21 cellular contexts compared by ENCODE assay signal in the genomic region with DNA sequence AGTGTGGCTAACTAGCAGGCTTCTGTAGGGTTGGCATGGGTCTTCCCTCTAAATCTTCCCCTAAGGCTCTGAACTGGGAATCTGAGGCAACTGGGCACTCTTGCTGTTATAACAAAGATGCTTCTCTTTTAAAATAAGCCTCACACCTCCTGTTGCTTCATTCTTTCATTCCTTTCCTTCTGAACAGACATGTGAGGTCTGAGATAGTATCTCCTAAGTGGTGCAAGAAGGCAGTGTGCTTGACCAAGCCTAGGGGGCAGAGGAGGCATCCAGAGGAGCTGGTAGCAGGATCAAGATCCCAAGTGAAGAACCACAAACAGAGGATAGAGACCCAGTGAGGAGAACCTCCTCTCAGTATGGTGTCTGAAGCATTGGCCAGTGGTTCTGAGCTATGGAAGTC.
"Had no signal": no experiment of that assay in that cellular context is flagged by ENCODE, and none has a peak within 500 bp of the region (broad histone marks: within the 10 kb centered on the region; RNA-seq: fewer than 3 reads in every experiment).

No MANE protein-coding gene starts in this region.

- H3K4me1 ChIP-seq: left lung, upper lobe of left lung had no signal

- H3K27ac ChIP-seq: cardiac muscle cell, dorsolateral prefrontal cortex, left lung, neutrophil, right lobe of liver, upper lobe of left lung had no signal

- H3K27me3 ChIP-seq: cardiac muscle cell, dorsolateral prefrontal cortex, left lung, neutrophil, right lobe of liver, upper lobe of left lung had no signal

- H3K9me3 ChIP-seq: left lung, neutrophil, right lobe of liver, upper lobe of left lung had no signal

- H3K4me3 ChIP-seq: cardiac muscle cell, coronary artery, dorsolateral prefrontal cortex, left lung, right lobe of liver, upper lobe of left lung had no signal

- ATAC-seq: activated CD8-positive, alpha-beta T cell treated with anti-CD3 and anti-CD28 coated beads for 36 hours; activated naive CD8-positive, alpha-beta T cell treated with anti-CD3 and anti-CD28 coated beads, Interleukin-2, amount 50 U/mL, for 24 hours; left lung; right lobe of liver; SK-N-SH treated with all-trans-retinoic acid at 6 μM for 48 hours; T-helper 17 cell had no signal

- H3K36me3 ChIP-seq: cardiac muscle cell, neutrophil, right lobe of liver, upper lobe of left lung had no signal

- DNase-seq: activated CD4-positive, alpha-beta T cell treated with anti-CD3 and anti-CD28 coated beads, Interleukin-2, amount 50 U/mL, for 1 hour; activated CD8-positive, alpha-beta T cell treated with anti-CD3 and anti-CD28 coated beads for 36 hours; activated naive CD8-positive, alpha-beta T cell treated with anti-CD3 and anti-CD28 coated beads, Interleukin-2, amount 50 U/mL, for 24 hours; activated T-cell treated with anti-CD3 and anti-CD28 coated beads, Interleukin-2, amount 50 U/mL, for 48 hours; anterior cingulate cortex; dorsolateral prefrontal cortex; effector memory CD4-positive, alpha-beta T cell; head of caudate nucleus; kidney glomerular epithelial cell; left lung; nephron progenitor cell; right lobe of liver; stimulated activated CD4-positive, alpha-beta T cell treated with anti-CD3 and anti-CD28 coated beads, Interleukin-2, amount 100 ng/mL, for 48 hours; stimulated activated naive CD4-positive, alpha-beta T cell treated with Interleukin-2 at 50 U/mL for 16 hours; T-helper 17 cell; T1000; upper lobe of left lung had no signal
